8 cellular contexts compared by ENCODE assay signal in the genomic region with DNA sequence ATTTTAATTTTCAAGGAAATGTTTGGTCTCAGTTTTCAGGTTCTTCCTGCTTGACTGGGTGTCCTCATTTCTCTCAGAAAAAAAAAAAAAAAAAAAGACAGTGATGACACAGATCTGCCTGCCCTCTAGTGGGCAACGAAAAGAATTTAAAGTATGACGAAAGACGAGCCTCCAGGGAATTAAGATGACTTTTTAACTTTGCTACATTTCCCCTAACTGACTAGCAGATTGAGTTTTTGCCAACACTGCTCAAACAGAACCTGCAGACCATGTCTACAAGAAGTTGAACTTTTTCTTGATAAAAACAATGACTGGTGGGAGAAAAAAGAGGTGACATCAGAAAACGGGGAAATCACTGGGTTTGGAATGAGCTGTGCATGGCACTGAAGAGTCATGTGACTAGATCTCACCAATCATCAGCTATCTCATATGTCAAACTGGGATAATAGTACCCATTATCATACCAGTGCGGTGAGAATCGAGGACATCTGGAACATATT. TPM values are rescaled to one million over a fixed set of nuclear protein-coding genes. Genes with fewer than 3 reads are reported as not detected.
DNase-seq lines count a peak whose midpoint lies in the region; ATAC-seq, FAIRE-seq and TF ChIP-seq lines count a peak whose summit lies in the region.

No MANE protein-coding gene starts in this region.

- peak; percentile 63 for TF ChIP-seq CTCF in GM06990 (IDR thresholded peaks at IDR 0.05; ENCODE audit: insufficient read depth, low read length, poor library complexity, severe bottlenecking)
- peak; percentile 27 to 74 for TF ChIP-seq CTCF in suprapubic skin (IDR thresholded peaks at IDR 0.05)

- CTCF ChIA-PET in HEK293T (lab: Yijun Ruan, JAX): interaction anchor here (0.6 to 1.1 kb wide), 9 partner anchors 9 to 326 kb away, joined by 3 to 7 read pairs (median 3); no protein-coding TSS in a partner anchor

- no peaks in the 10 kb centered on the region for H3K79me2 ChIP-seq in ACC112 (ENCODE audit: control insufficient read depth, insufficient read depth, low read length, unreplicated experiment)

- no peak for TF ChIP-seq POLR2A in suprapubic skin (IDR thresholded peaks at IDR 0.05)

- H3K36me3 ChIP-seq in ACC112 (ENCODE audit: insufficient read depth, low read length) (no peaks in the 10 kb centered on the region), GM06990 (ENCODE audit: control insufficient read depth, insufficient read depth, low read length) (no peaks in the 10 kb centered on the region), suprapubic skin (no peaks in the 10 kb centered on the region)

- H3K4me1 ChIP-seq in ACC112 (ENCODE audit: control insufficient read depth, insufficient read depth, low read length, unreplicated experiment) (peaks cover 30% of the 10 kb centered on the region), suprapubic skin (peaks cover 25% of the 10 kb centered on the region)

- H3K4me3 ChIP-seq in ACC112 (ENCODE audit: low read depth, low read length): peak overlapping the region; percentile 56
- no peak overlapping the region; the same call in 1 of the 2 replicates for H3K4me3 ChIP-seq in GM06990 (replicated peaks; ENCODE audit: low read depth, low read length)
- H3K4me3 ChIP-seq in suprapubic skin: no peak overlapping the region

- intact Hi-C loops in left colon (cut with DNase I, micrococcal nuclease): loop anchor here in 1 of 2 donors (10.0 kb wide), 1 partner anchor 366 kb away; no protein-coding TSS in a partner anchor

- H3K27ac ChIP-seq in ACC112 (ENCODE audit: low read depth, low read length) (peak overlapping the region; percentile 56; the same call in 1 of the 2 replicates), suprapubic skin (peak overlapping the region; percentile 56)

- WGBS in suprapubic skin: 21% methylated on average over 6 of the region's 6 CpGs

- no peak for TF ChIP-seq EP300 in suprapubic skin (IDR thresholded peaks at IDR 0.05)

- POLR2A ChIA-PET in HEK293T (lab: Yijun Ruan, JAX): interaction anchor here (0.6 kb wide), 1 partner anchor 197 kb away, joined by 3 read pairs; the partner anchor contains the start of gene SLC4A7

- H3K9me3 ChIP-seq in suprapubic skin: no peaks in the 10 kb centered on the region

- peak overlapping the region; percentile 77 for H2AFZ ChIP-seq in ACC112 (ENCODE audit: low read length, unreplicated experiment)

- no peaks in the 10 kb centered on the region for H3K27me3 ChIP-seq in ACC112 (ENCODE audit: insufficient read depth, low read length)
- H3K27me3 ChIP-seq in GM06990 (replicated peaks; ENCODE audit: control insufficient read depth, insufficient read depth, low read length): no peaks in the 10 kb centered on the region
- no peaks in the 10 kb centered on the region for H3K27me3 ChIP-seq in suprapubic skin

- ATAC-seq in SK-N-SH treated with all-trans-retinoic acid at 6 μM for 48 hours (peak; percentile 94), left colon (peak; percentile 81)

- FAIRE-seq in colon (lab: Jason Lieb, UNC): peak; percentile 53

- DNase-seq in GM06990 (ENCODE audit: extremely low read depth, insufficient read length) (peak; percentile 29), HEK293T (ENCODE audit: extremely low spot score) (peak; percentile 53), LoVo (ENCODE audit: low spot score) (peak; percentile 61), left colon (no peak), suprapubic skin (ENCODE audit: low spot score in 2 of 2) (no peak)

TF ChIP-seq in HEK293T, 16 proteins besides CTCF, POLR2A, EP300 and RAD21:
- TF ChIP-seq FOXK2 (IDR thresholded peaks at IDR 0.05) (no peak), ARNT (IDR thresholded peaks at IDR 0.05) (no peak), CTBP1 (IDR thresholded peaks at IDR 0.05; ENCODE audit: borderline replicate concordance) (0 out of 2 replicates have a peak, but pooled peaks have one; percentile 17), LEF1 (IDR thresholded peaks at IDR 0.05; ENCODE audit: borderline replicate concordance) (no peak), ZNF384 (IDR thresholded peaks at IDR 0.05) (peak; percentile 100)
- TF ChIP-seq, protein P1, sequence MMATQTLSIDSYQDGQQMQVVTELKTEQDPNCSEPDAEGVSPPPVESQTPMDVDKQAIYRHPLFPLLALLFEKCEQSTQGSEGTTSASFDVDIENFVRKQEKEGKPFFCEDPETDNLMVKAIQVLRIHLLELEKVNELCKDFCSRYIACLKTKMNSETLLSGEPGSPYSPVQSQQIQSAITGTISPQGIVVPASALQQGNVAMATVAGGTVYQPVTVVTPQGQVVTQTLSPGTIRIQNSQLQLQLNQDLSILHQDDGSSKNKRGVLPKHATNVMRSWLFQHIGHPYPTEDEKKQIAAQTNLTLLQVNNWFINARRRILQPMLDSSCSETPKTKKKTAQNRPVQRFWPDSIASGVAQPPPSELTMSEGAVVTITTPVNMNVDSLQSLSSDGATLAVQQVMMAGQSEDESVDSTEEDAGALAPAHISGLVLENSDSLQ (IDR thresholded peaks at IDR 0.05): no peak

TF ChIP-seq in SK-N-SH treated with all-trans-retinoic acid at 6 μM for 48 hours, 23 proteins besides CTCF, POLR2A, EP300 and RAD21:
- TF ChIP-seq ARNTL (CRISPR knock-in tag; IDR thresholded peaks at IDR 0.05; ENCODE audit: borderline replicate concordance, low read depth) (no peak), ISL1 (CRISPR knock-in tag; IDR thresholded peaks at IDR 0.05) (peak; percentile 84), CSDC2 (CRISPR knock-in tag; IDR thresholded peaks at IDR 0.05) (no peak)
- TF ChIP-seq, protein P2, sequence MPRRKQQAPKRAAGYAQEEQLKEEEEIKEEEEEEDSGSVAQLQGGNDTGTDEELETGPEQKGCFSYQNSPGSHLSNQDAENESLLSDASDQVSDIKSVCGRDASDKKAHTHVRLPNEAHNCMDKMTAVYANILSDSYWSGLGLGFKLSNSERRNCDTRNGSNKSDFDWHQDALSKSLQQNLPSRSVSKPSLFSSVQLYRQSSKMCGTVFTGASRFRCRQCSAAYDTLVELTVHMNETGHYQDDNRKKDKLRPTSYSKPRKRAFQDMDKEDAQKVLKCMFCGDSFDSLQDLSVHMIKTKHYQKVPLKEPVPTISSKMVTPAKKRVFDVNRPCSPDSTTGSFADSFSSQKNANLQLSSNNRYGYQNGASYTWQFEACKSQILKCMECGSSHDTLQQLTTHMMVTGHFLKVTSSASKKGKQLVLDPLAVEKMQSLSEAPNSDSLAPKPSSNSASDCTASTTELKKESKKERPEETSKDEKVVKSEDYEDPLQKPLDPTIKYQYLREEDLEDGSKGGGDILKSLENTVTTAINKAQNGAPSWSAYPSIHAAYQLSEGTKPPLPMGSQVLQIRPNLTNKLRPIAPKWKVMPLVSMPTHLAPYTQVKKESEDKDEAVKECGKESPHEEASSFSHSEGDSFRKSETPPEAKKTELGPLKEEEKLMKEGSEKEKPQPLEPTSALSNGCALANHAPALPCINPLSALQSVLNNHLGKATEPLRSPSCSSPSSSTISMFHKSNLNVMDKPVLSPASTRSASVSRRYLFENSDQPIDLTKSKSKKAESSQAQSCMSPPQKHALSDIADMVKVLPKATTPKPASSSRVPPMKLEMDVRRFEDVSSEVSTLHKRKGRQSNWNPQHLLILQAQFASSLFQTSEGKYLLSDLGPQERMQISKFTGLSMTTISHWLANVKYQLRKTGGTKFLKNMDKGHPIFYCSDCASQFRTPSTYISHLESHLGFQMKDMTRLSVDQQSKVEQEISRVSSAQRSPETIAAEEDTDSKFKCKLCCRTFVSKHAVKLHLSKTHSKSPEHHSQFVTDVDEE (CRISPR knock-in tag; IDR thresholded peaks at IDR 0.05): 0 out of 2 replicates have a peak, but pooled peaks have one; percentile 28

RNA-seq across cellular contexts. Expression of gene EOMES, which starts 40.8 kb away (rescaled TPM):
- total RNA-seq in left colon (under 1 TPM; 0.08 to 0.09 TPM), suprapubic skin (not detected)

Comparison
In these comparisons a context has a peak if more than half of its experiments do, and no peak if none do; other contexts are left out.
1. DNase-seq: peak in GM06990 (single experiment), HEK293T (single experiment) and LoVo (single experiment); none in left colon (0 of 2) and suprapubic skin (0 of 2).